14 cellular contexts compared by ENCODE assay signal in the genomic region with DNA sequence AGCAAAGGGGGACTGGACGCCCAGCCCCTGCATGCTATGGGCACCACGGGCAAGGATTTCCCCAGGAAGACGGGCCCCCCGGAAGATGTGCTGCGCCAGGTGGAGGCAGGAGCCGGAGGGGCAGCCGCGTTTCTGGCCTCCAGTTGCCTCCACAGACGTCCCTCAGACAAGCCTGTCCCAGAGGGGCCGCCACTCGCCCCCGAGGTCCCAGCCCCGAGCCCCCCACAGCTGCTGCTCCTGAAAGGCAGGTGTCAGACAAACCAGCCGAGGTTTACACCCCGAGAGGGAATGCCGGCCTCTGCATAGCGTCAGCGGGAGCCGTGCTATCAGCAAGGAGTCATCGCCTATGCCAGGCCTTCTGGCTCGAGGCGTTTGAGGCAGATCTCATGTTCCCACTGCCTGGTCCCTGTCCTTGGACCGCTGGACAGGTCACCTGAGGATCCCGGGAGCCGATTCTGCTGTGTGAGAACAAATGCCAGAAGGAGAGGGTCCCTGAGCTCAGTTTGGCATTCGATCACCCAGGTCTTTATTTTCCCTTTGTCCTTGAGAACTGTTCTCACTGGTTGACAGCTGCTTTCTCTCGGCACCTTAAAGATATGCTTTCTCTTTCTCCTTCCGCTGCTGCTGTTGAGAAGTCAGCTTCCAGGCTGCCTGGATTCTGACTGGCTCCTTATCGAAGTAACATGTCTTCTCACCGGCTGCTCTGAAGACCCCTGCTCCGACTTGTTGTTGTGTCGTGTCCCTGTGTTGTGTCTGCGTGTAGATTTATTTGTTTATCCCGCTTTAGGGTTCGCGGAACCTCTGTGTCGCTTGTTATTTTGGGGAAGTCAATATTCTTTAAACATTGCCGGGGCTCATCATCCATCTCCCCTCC. TPM values are rescaled to one million over a fixed set of nuclear protein-coding genes. Genes with fewer than 3 reads are reported as not detected.
DNase-seq lines count a peak whose midpoint lies in the region; ATAC-seq, FAIRE-seq and TF ChIP-seq lines count a peak whose summit lies in the region.
"Had no signal": no experiment of that assay in that cellular context is flagged by ENCODE, and none has a peak within 500 bp of the region (broad histone marks: within the 10 kb centered on the region; RNA-seq: fewer than 3 reads in every experiment).

No MANE protein-coding gene starts in this region.

- no peak for TF ChIP-seq POLR2A in GM12891 (IDR thresholded peaks at IDR 0.05; ENCODE audit: low read depth, low read length)

- no peaks in the 10 kb centered on the region for H3K4me1 Mint-ChIP-seq in activated naive CD8-positive, alpha-beta T cell treated with anti-CD3 and anti-CD28 coated beads, Interleukin-2, amount 50 U/mL, for 24 hours
- H3K4me1 Mint-ChIP-seq: activated T-helper 17 cell treated with anti-CD3 and anti-CD28 coated beads, Interleukin-2, amount 50 U/mL, for 72 hours had no signal

- H3K4me3 ChIP-seq in kidney (ENCODE audit: low read length in 2 of 2) (no peak overlapping the region), stomach smooth muscle (ENCODE audit: low read length in 2 of 2) (peak overlapping the region; percentile 56 to 59)

- no peaks in the 10 kb centered on the region for H3K36me3 ChIP-seq in kidney (ENCODE audit: control insufficient read depth in 1 of 2, insufficient read depth in 2 of 2, low read length in 2 of 2)
- no peaks in the 10 kb centered on the region for H3K36me3 ChIP-seq in stomach smooth muscle (ENCODE audit: control insufficient read depth in 2 of 2, insufficient read depth in 2 of 2, low read length in 2 of 2)

- no peak overlapping the region for H3K4me3 Mint-ChIP-seq in activated naive CD8-positive, alpha-beta T cell treated with anti-CD3 and anti-CD28 coated beads, Interleukin-2, amount 50 U/mL, for 24 hours
- H3K4me3 Mint-ChIP-seq: activated T-helper 17 cell treated with anti-CD3 and anti-CD28 coated beads, Interleukin-2, amount 50 U/mL, for 72 hours had no signal

- no peak overlapping the region for H3K27ac ChIP-seq in kidney (ENCODE audit: low read depth in 2 of 2, low read length in 2 of 2)
- H3K27ac ChIP-seq in stomach smooth muscle (ENCODE audit: low read length) = no peak overlapping the region
- H3K27ac ChIP-seq: 22Rv1 had no signal

- H3K4me1 ChIP-seq in kidney (ENCODE audit: control insufficient read depth in 1 of 2, insufficient read depth in 1 of 2, low read depth in 1 of 2, low read length in 2 of 2) = no peaks in the 10 kb centered on the region
- H3K4me1 ChIP-seq in stomach smooth muscle (ENCODE audit: control insufficient read depth, insufficient read depth, low read length) = peaks cover 4% of the 10 kb centered on the region

- H3K27me3 ChIP-seq in stomach smooth muscle (ENCODE audit: control insufficient read depth in 1 of 2, insufficient read depth in 2 of 2, low read length in 2 of 2) = peaks cover 0 to 2% of the 10 kb centered on the region in 2 donors

- peaks cover 0 to 6% of the 10 kb centered on the region in 2 donors for H3K9me3 ChIP-seq in kidney (ENCODE audit: control insufficient read depth in 1 of 2, low read length in 2 of 2)
- H3K9me3 ChIP-seq in stomach smooth muscle (ENCODE audit: control insufficient read depth in 2 of 2, low read length in 2 of 2) = no peaks in the 10 kb centered on the region

- no peaks in the 10 kb centered on the region for H3K36me3 Mint-ChIP-seq in activated naive CD8-positive, alpha-beta T cell treated with anti-CD3 and anti-CD28 coated beads, Interleukin-2, amount 50 U/mL, for 24 hours (ENCODE audit: low read depth)

- FAIRE-seq in kidney (lab: Jason Lieb, UNC) (no peak), GM12891 (lab: Jason Lieb, UNC) (no peak)

- intact Hi-C loops in kidney (cut with DNase I) = no loop called here

- peak; percentile 52 for DNase-seq in DMS 273 (lab: John Stamatoyannopoulos, UW; ENCODE audit: unreplicated experiment)
- no peak for DNase-seq in DMS 273 treated with DMSO at 0.1 percent for 48 hours (lab: John Stamatoyannopoulos, UW)
- DNase-seq in activated naive CD8-positive, alpha-beta T cell treated with anti-CD3 and anti-CD28 coated beads, Interleukin-2, amount 50 U/mL, for 24 hours = peak; percentile 1
- peak; percentile 75 for DNase-seq in kidney
- no peak for DNase-seq in central memory CD4-positive, alpha-beta T cell
- no peak for DNase-seq in GM12891 (ENCODE audit: insufficient read length, low spot score)
- DNase-seq: MV-4-11 had no signal

- no peak for TF ChIP-seq CTCF in kidney (IDR thresholded peaks at IDR 0.05; ENCODE audit: borderline replicate concordance, extremely low read depth, insufficient read depth)

- H3K9me3 Mint-ChIP-seq in activated naive CD8-positive, alpha-beta T cell treated with anti-CD3 and anti-CD28 coated beads, Interleukin-2, amount 50 U/mL, for 24 hours = no peaks in the 10 kb centered on the region
- H3K9me3 Mint-ChIP-seq: activated T-helper 17 cell treated with anti-CD3 and anti-CD28 coated beads, Interleukin-2, amount 50 U/mL, for 72 hours had no signal

- no peak overlapping the region for H3K9ac ChIP-seq in kidney (ENCODE audit: low read length in 2 of 2)
- H3K9ac ChIP-seq in stomach smooth muscle (ENCODE audit: low read length in 2 of 2) = peak overlapping the region; percentile 43 to 57

- no peak for ATAC-seq in activated naive CD8-positive, alpha-beta T cell treated with anti-CD3 and anti-CD28 coated beads, Interleukin-2, amount 50 U/mL, for 24 hours
- no peak for ATAC-seq in GM18519 (IDR thresholded peaks at IDR 0.05; ENCODE audit: low FRiP score, unreplicated experiment)

- no peaks in the 10 kb centered on the region for H3K27me3 Mint-ChIP-seq in activated naive CD8-positive, alpha-beta T cell treated with anti-CD3 and anti-CD28 coated beads, Interleukin-2, amount 50 U/mL, for 24 hours
- H3K27me3 Mint-ChIP-seq: activated T-helper 17 cell treated with anti-CD3 and anti-CD28 coated beads, Interleukin-2, amount 50 U/mL, for 72 hours had no signal

- H3K27ac Mint-ChIP-seq in activated naive CD8-positive, alpha-beta T cell treated with anti-CD3 and anti-CD28 coated beads, Interleukin-2, amount 50 U/mL, for 24 hours = no peak overlapping the region
- H3K27ac Mint-ChIP-seq: activated T-helper 17 cell treated with anti-CD3 and anti-CD28 coated beads, Interleukin-2, amount 50 U/mL, for 72 hours had no signal

TF ChIP-seq in GM12891, 5 proteins besides CTCF, POLR2A, EP300 and RAD21:
- TF ChIP-seq TAF1 (IDR thresholded peaks at IDR 0.05; ENCODE audit: low read depth, low read length) (no peak), PAX5 (IDR thresholded peaks at IDR 0.05; ENCODE audit: insufficient read depth, low read length, severe bottlenecking) (no peak), POU2F2 (IDR thresholded peaks at IDR 0.05; ENCODE audit: low read depth, low read length) (no peak), POLR2AphosphoS5 (IDR thresholded peaks at IDR 0.05; ENCODE audit: low read depth, low read length) (no peak), SPI1 (IDR thresholded peaks at IDR 0.05; ENCODE audit: low read depth, low read length) (no peak)
TF ChIP-seq in GM12891: peak in this region for 0.

RNA-seq across cellular contexts. Expression of a gene that starts 20.6 kb away (rescaled TPM):
- total RNA-seq in kidney = 0.13 TPM
- not detected for polyA plus RNA-seq in kidney (ENCODE audit: insufficient read depth, low read depth, low replicate concordance)
- not detected for polyA plus RNA-seq in GM12891 (2012; ENCODE audit: low read depth, missing spikeins)
- total RNA-seq: activated T-helper 17 cell treated with anti-CD3 and anti-CD28 coated beads, Interleukin-2, amount 50 U/mL, for 72 hours; epithelial cell of proximal tubule; mononuclear cell; SK-MEL-5 had no signal

RNA-seq across cellular contexts. Expression of a gene that starts 30.8 kb away (rescaled TPM):
- total RNA-seq in kidney = 6.1 TPM
- polyA plus RNA-seq in kidney (ENCODE audit: insufficient read depth, low read depth, low replicate concordance) = 28.5 TPM
- polyA plus RNA-seq in GM12891 (2012; ENCODE audit: low read depth, missing spikeins) = not detected
- total RNA-seq: activated T-helper 17 cell treated with anti-CD3 and anti-CD28 coated beads, Interleukin-2, amount 50 U/mL, for 72 hours; mononuclear cell; SK-MEL-5 had no signal

RNA-seq across cellular contexts. Expression of a gene that starts 58.1 kb away (rescaled TPM):
- 0.09 TPM for total RNA-seq in kidney
- polyA plus RNA-seq in kidney (ENCODE audit: insufficient read depth, low read depth, low replicate concordance) = 12.5 TPM
- polyA plus RNA-seq in GM12891 (2012; ENCODE audit: low read depth, missing spikeins) = not detected
- total RNA-seq: activated T-helper 17 cell treated with anti-CD3 and anti-CD28 coated beads, Interleukin-2, amount 50 U/mL, for 72 hours; epithelial cell of proximal tubule; mononuclear cell had no signal

Comparison
In these comparisons a context has a peak if more than half of its experiments do, and no peak if none do; other contexts are left out.
1. DNase-seq: peak in DMS 273 (single experiment), activated naive CD8-positive, alpha-beta T cell treated with anti-CD3 and anti-CD28 coated beads, Interleukin-2, amount 50 U/mL, for 24 hours (single experiment) and kidney (single experiment); none in DMS 273 treated with DMSO at 0.1 percent for 48 hours (single experiment), central memory CD4-positive, alpha-beta T cell (single experiment) and GM12891 (single experiment).
2. H3K4me3 ChIP-seq: peak in stomach smooth muscle (2 of 2); none in kidney (0 of 2).
3. H3K9ac ChIP-seq: peak in stomach smooth muscle (2 of 2); none in kidney (0 of 2).